Comparison of ENCODE assay signal across 16 cellular contexts in genomic region chr5:130277002-130277401, GRCh38.
DNase-seq lines count a peak whose midpoint lies in the region; ATAC-seq and TF ChIP-seq lines count a peak whose summit lies in the region.
"Had no signal": no experiment of that assay in that cellular context is flagged by ENCODE, and none has a peak within 500 bp of the region (broad histone marks: within the 10 kb centered on the region; RNA-seq: fewer than 3 reads in every experiment).

No MANE protein-coding gene starts in this region.

- H4K8ac ChIP-seq in neuronal stem cell (ENCODE audit: low read depth, low read length) = no peak overlapping the region

- no peak overlapping the region for H2AFZ ChIP-seq in neuronal stem cell (ENCODE audit: low read length)
- H2AFZ ChIP-seq: GM23338 had no signal

- H3K23ac ChIP-seq in neuronal stem cell (ENCODE audit: low read depth, low read length, poor library complexity) = peak overlapping the region; percentile 60

- H2BK12ac ChIP-seq in neuronal stem cell (ENCODE audit: low read length) = no peak overlapping the region

- no peak overlapping the region for H3K9ac ChIP-seq in neuronal stem cell (ENCODE audit: low read depth, low read length, poor library complexity)

- no peak overlapping the region for H3K14ac ChIP-seq in neuronal stem cell (ENCODE audit: low read length)

- peak overlapping the region; percentile 52 for H3K18ac ChIP-seq in neuronal stem cell (ENCODE audit: low read length)

- peaks cover 2% of the 10 kb centered on the region for H3K9me3 Mint-ChIP-seq in chondrocyte (ENCODE audit: low read depth)
- H3K9me3 Mint-ChIP-seq in stimulated activated memory B cell treated with anti-CD40 and anti-IgM and Interleukin-4, amounts not matched to agents 10 μg/mL and 1 μg/mL and 100 μg/mL, for 72 hours = no peaks in the 10 kb centered on the region
- peaks cover 0 to 8% (median 2%) of the 10 kb centered on the region in 6 donors for H3K9me3 Mint-ChIP-seq in immature natural killer cell
- H3K9me3 Mint-ChIP-seq: GM23338 had no signal

- H3K36me3 Mint-ChIP-seq in chondrocyte (ENCODE audit: low read depth) (no peaks in the 10 kb centered on the region), immature natural killer cell (no peaks in the 10 kb centered on the region)
- H3K36me3 Mint-ChIP-seq in stimulated activated memory B cell treated with anti-CD40 and anti-IgM and Interleukin-4, amounts not matched to agents 10 μg/mL and 1 μg/mL and 100 μg/mL, for 72 hours = no peaks in the 10 kb centered on the region
- H3K36me3 Mint-ChIP-seq: CD4-positive, alpha-beta memory T cell had no signal

- H3K27ac Mint-ChIP-seq in chondrocyte (ENCODE audit: unreplicated experiment) (no peak overlapping the region), immature natural killer cell (no peak overlapping the region)
- no peak overlapping the region for H3K27ac Mint-ChIP-seq in stimulated activated memory B cell treated with anti-CD40 and anti-IgM and Interleukin-4, amounts not matched to agents 10 μg/mL and 1 μg/mL and 100 μg/mL, for 72 hours
- H3K27ac Mint-ChIP-seq: CD4-positive, alpha-beta memory T cell; GM23338; HFFc6 had no signal

- no peak overlapping the region for H3K4me2 ChIP-seq in neuronal stem cell (ENCODE audit: insufficient read depth, low read length, poor library complexity, severe bottlenecking)
- H3K4me2 ChIP-seq: GM23338 had no signal

- H3K36me3 ChIP-seq in RWPE2 (ENCODE audit: low read depth) = no peaks in the 10 kb centered on the region
- no peaks in the 10 kb centered on the region for H3K36me3 ChIP-seq in neuronal stem cell (replicated peaks in 1 of 2; ENCODE audit: control insufficient read depth in 2 of 2, insufficient read depth in 2 of 2, low read length in 2 of 2)
- H3K36me3 ChIP-seq: HAP-1 had no signal

- H3K4me1 Mint-ChIP-seq in chondrocyte (ENCODE audit: low read depth) (peaks cover 11% of the 10 kb centered on the region), immature natural killer cell (no peaks in the 10 kb centered on the region)
- H3K4me1 Mint-ChIP-seq in stimulated activated memory B cell treated with anti-CD40 and anti-IgM and Interleukin-4, amounts not matched to agents 10 μg/mL and 1 μg/mL and 100 μg/mL, for 72 hours = no peaks in the 10 kb centered on the region
- H3K4me1 Mint-ChIP-seq: CD4-positive, alpha-beta memory T cell; GM23338 had no signal

- H3K79me1 ChIP-seq in neuronal stem cell (ENCODE audit: low read depth, low read length) = no peaks in the 10 kb centered on the region

- ATAC-seq in RWPE2 (ENCODE audit: low read depth) = no peak
- peak; percentile 28 for ATAC-seq in stimulated activated memory B cell treated with anti-CD40 and anti-IgM and Interleukin-4, amounts not matched to agents 10 μg/mL and 1 μg/mL and 100 μg/mL, for 72 hours
- ATAC-seq: GM23338 had no signal

- peak; percentile 42 for DNase-seq in RWPE2 (ENCODE audit: low spot score)
- DNase-seq in chondrocyte (ENCODE audit: low spot score) = peak; percentile 71
- DNase-seq in neuronal stem cell (ENCODE audit: low spot score) = no peak
- DNase-seq in immature natural killer cell = no peak
- DNase-seq in NCI-H774 (lab: John Stamatoyannopoulos, UW) = no peak
- DNase-seq: C1 segment of cervical spinal cord; Calu3; CD4-positive, alpha-beta memory T cell; COR-L47; DMS53; DMS79 treated with DMSO at 0.1 percent for 48 hours; GF-D8; HFFc6 had no signal

- TF ChIP-seq CTCF in RWPE2 (IDR thresholded peaks at IDR 0.05; ENCODE audit: poor library complexity, severe bottlenecking) (no peak), chondrocyte (IDR thresholded peaks at IDR 0.05) (no peak)

- no peaks in the 10 kb centered on the region for H3K27me3 ChIP-seq in RWPE2 (ENCODE audit: insufficient read depth, poor library complexity, severe bottlenecking)
- H3K27me3 ChIP-seq in neuronal stem cell (ENCODE audit: control insufficient read depth in 3 of 3, insufficient read depth in 3 of 3, low read depth in 1 of 3, low read length in 3 of 3) = no peaks in the 10 kb centered on the region

- no peak overlapping the region for H3K4ac ChIP-seq in neuronal stem cell (ENCODE audit: low read length)

- H2AK5ac ChIP-seq in neuronal stem cell (ENCODE audit: low read depth, low read length) = no peak overlapping the region

- no peak overlapping the region for H3K27ac ChIP-seq in RWPE2 (ENCODE audit: poor library complexity, severe bottlenecking)
- H3K27ac ChIP-seq in neuronal stem cell (replicated peaks; ENCODE audit: low read length) = no peak overlapping the region

- no peak overlapping the region for H2BK5ac ChIP-seq in neuronal stem cell (ENCODE audit: low read length)

- H3K4me3 ChIP-seq in RWPE2 (ENCODE audit: severe bottlenecking) (no peak overlapping the region), neuronal stem cell (ENCODE audit: low read length in 2 of 2) (no peak overlapping the region)
- H3K4me3 ChIP-seq: GM23338, HAP-1 had no signal

- no peak overlapping the region for H4K91ac ChIP-seq in neuronal stem cell (ENCODE audit: low read depth, low read length, poor library complexity)

- WGBS in neuronal stem cell (ENCODE audit: extremely low coverage in 2 of 2, insufficient read length in 2 of 2, insufficient replicate concordance in 1 of 2), 2 donors = no CpG with 5 or more reads among the region's 5 CpGs

- H3K27me3 Mint-ChIP-seq in chondrocyte (ENCODE audit: low read depth) (peaks cover 4% of the 10 kb centered on the region), immature natural killer cell (ENCODE audit: low read depth in 3 of 3) (peaks cover 0 to 3% (median 0%) of the 10 kb centered on the region in 3 donors)
- H3K27me3 Mint-ChIP-seq in stimulated activated memory B cell treated with anti-CD40 and anti-IgM and Interleukin-4, amounts not matched to agents 10 μg/mL and 1 μg/mL and 100 μg/mL, for 72 hours = no peaks in the 10 kb centered on the region

- H2BK15ac ChIP-seq in neuronal stem cell (ENCODE audit: low read length) = no peak overlapping the region

- H3K4me1 ChIP-seq in RWPE2 (ENCODE audit: insufficient read depth, poor library complexity, severe bottlenecking) (peaks cover 11% of the 10 kb centered on the region), neuronal stem cell (ENCODE audit: control insufficient read depth in 2 of 2, insufficient read depth in 1 of 2, low read depth in 1 of 2, low read length in 2 of 2) (peaks cover 0 to 1% of the 10 kb centered on the region in 2 donors)
- H3K4me1 ChIP-seq: HAP-1 had no signal

- no peaks in the 10 kb centered on the region for H3K9me3 ChIP-seq in RWPE2 (ENCODE audit: severe bottlenecking)
- peaks cover 0 to 1% of the 10 kb centered on the region in 2 donors for H3K9me3 ChIP-seq in neuronal stem cell (replicated peaks in 1 of 2; ENCODE audit: control insufficient read depth in 2 of 2, insufficient read depth in 1 of 2, low read depth in 1 of 2, low read length in 2 of 2)
- H3K9me3 ChIP-seq: HAP-1 had no signal

- no peak overlapping the region for H3K4me3 Mint-ChIP-seq in chondrocyte (ENCODE audit: unreplicated experiment)
- H3K4me3 Mint-ChIP-seq in stimulated activated memory B cell treated with anti-CD40 and anti-IgM and Interleukin-4, amounts not matched to agents 10 μg/mL and 1 μg/mL and 100 μg/mL, for 72 hours = no peak overlapping the region
- no peak overlapping the region for H3K4me3 Mint-ChIP-seq in immature natural killer cell
- H3K4me3 Mint-ChIP-seq: CD4-positive, alpha-beta memory T cell; GM23338; HFFc6 had no signal

- H2BK120ac ChIP-seq in neuronal stem cell (ENCODE audit: low read depth, low read length) = no peak overlapping the region

Comparison
In these comparisons a context has a peak if more than half of its experiments do, and no peak if none do; other contexts are left out.
1. DNase-seq: peak in RWPE2 (single experiment) and chondrocyte (single experiment); none in neuronal stem cell (single experiment), immature natural killer cell (0 of 3) and NCI-H774 (single experiment).